10 cellular contexts compared by ENCODE assay signal in genomic region chr15:42549782-42550392, GRCh38. TPM values are rescaled to one million over a fixed set of nuclear protein-coding genes. Genes with fewer than 3 reads are reported as not detected.
DNase-seq lines count a peak whose midpoint lies in the region; ATAC-seq, FAIRE-seq and TF ChIP-seq lines count a peak whose summit lies in the region.
"Had no signal": no experiment of that assay in that cellular context is flagged by ENCODE, and none has a peak within 500 bp of the region (broad histone marks: within the 10 kb centered on the region; RNA-seq: fewer than 3 reads in every experiment).

No MANE protein-coding gene starts in this region.

- no peak overlapping the region for H2AFZ ChIP-seq in mammary epithelial cell (ENCODE audit: low read depth, low read length)

- H3K4me3 Mint-ChIP-seq in CD4-positive, CD25-positive, alpha-beta regulatory T cell: peak overlapping the region; percentile 73 to 95 (median 84)
- H3K4me3 Mint-ChIP-seq in nephron progenitor cell: peak overlapping the region; percentile 94

- TF ChIP-seq CTCF in mammary epithelial cell (conservative IDR thresholded peaks at IDR 0.05 in 1 of 2, IDR thresholded peaks at IDR 0.05 in 1 of 2; ENCODE audit: extremely low read depth in 1 of 2, insufficient read depth in 1 of 2, low read depth in 1 of 2, low read length in 2 of 2) (no peak), nephron progenitor cell (IDR thresholded peaks at IDR 0.05) (no peak), kidney (IDR thresholded peaks at IDR 0.05; ENCODE audit: borderline replicate concordance, extremely low read depth, insufficient read depth) (no peak), GM13976 (IDR thresholded peaks at IDR 0.05; ENCODE audit: borderline replicate concordance, control extremely low read depth, extremely low read depth, insufficient read depth, missing control alignments) (no peak)

- peak overlapping the region; percentile 64 for H3K4me3 ChIP-seq in CD4-positive, CD25-positive, alpha-beta regulatory T cell (ENCODE audit: low read depth, low read length)
- H3K4me3 ChIP-seq in MG63 (peak overlapping the region; percentile 85), mammary epithelial cell (replicated peaks in 1 of 3; ENCODE audit: insufficient read depth in 1 of 3, low read depth in 2 of 3, low read length in 3 of 3) (peak overlapping the region in 2 of 3 experiments; percentile 21 to 73), kidney (ENCODE audit: low read length in 2 of 2) (no peak overlapping the region)

- no peaks in the 10 kb centered on the region for H4K20me1 ChIP-seq in mammary epithelial cell (ENCODE audit: insufficient read depth, low read length)

- CTCF ChIA-PET in mammary epithelial cell (lab: Charles Lee; ENCODE audit: low non-redundant PET): no interaction called here

- no peak for FAIRE-seq in kidney (lab: Jason Lieb, UNC)
- FAIRE-seq: endometrium had no signal

- BruUV-seq in mammary epithelial cell (replicated peaks; lab: Mats Ljungman, UMichigan): no TSS peak

- intact Hi-C loops in mammary epithelial cell (cut with micrococcal nuclease) (no loop called here), kidney (cut with DNase I) (no loop called here)

- no peak for ATAC-seq in CD4-positive, CD25-positive, alpha-beta regulatory T cell (ENCODE audit: low read depth in 2 of 2)
- ATAC-seq in GM19324 (IDR thresholded peaks at IDR 0.05; ENCODE audit: low FRiP score, unreplicated experiment): no peak

- H3K79me2 ChIP-seq in mammary epithelial cell (ENCODE audit: insufficient read depth, low read length): peaks cover 92% of the 10 kb centered on the region

- no peak overlapping the region for H3K9ac ChIP-seq in mammary epithelial cell (ENCODE audit: insufficient read depth, low read length)
- no peak overlapping the region for H3K9ac ChIP-seq in kidney (ENCODE audit: low read length in 2 of 2)

- peaks cover 13% of the 10 kb centered on the region for H3K36me3 Mint-ChIP-seq in CD4-positive, CD25-positive, alpha-beta regulatory T cell
- H3K36me3 Mint-ChIP-seq in nephron progenitor cell (ENCODE audit: low read depth): peaks cover 2% of the 10 kb centered on the region

- peak overlapping the region; percentile 82 for H3K4me2 ChIP-seq in mammary epithelial cell (ENCODE audit: insufficient read depth, low read depth, low read length)

- whole genome bisulfite sequencing in mammary epithelial cell (ENCODE audit: low coverage, missing lambda C conversion rate): 93% methylated on average over 7 of the region's 11 CpGs

- peaks cover 50% of the 10 kb centered on the region for H3K4me1 ChIP-seq in CD4-positive, CD25-positive, alpha-beta regulatory T cell (ENCODE audit: control insufficient read depth, insufficient read depth, low read length, poor library complexity, severe bottlenecking)
- peaks cover 24% of the 10 kb centered on the region for H3K4me1 ChIP-seq in mammary epithelial cell (ENCODE audit: insufficient read depth, low read length)
- H3K4me1 ChIP-seq in kidney (ENCODE audit: control insufficient read depth in 1 of 2, insufficient read depth in 1 of 2, low read depth in 1 of 2, low read length in 2 of 2): peaks cover 8% of the 10 kb centered on the region in 2 donors

- no peak for DNase-seq in CD4-positive, CD25-positive, alpha-beta regulatory T cell
- DNase-seq in MG63 (no peak), mammary epithelial cell (no peak), nephron progenitor cell (no peak), kidney (no peak), GM13976 (ENCODE audit: low spot score) (no peak)
- no peak for DNase-seq in stimulated activated CD4-positive, alpha-beta T cell treated with anti-CD3 and anti-CD28 coated beads, Interleukin-4, amount 100 ng/mL, for 4 hours
- DNase-seq: NCI-H446 treated with DMSO at 0.1 percent for 48 hours had no signal

- H3K27ac ChIP-seq in CD4-positive, CD25-positive, alpha-beta regulatory T cell (ENCODE audit: insufficient read depth, low read length, poor library complexity, severe bottlenecking): no peak overlapping the region
- H3K27ac ChIP-seq in mammary epithelial cell (ENCODE audit: insufficient read depth, low read depth, low read length) (no peak overlapping the region), kidney (ENCODE audit: low read depth in 2 of 2, low read length in 2 of 2) (no peak overlapping the region)

- H3K36me3 ChIP-seq in CD4-positive, CD25-positive, alpha-beta regulatory T cell (ENCODE audit: control insufficient read depth, insufficient read depth, low read length): peaks cover under 1% of the 10 kb centered on the region
- H3K36me3 ChIP-seq in MG63: peaks cover 10% of the 10 kb centered on the region
- peaks cover 4% of the 10 kb centered on the region for H3K36me3 ChIP-seq in mammary epithelial cell (ENCODE audit: insufficient read depth, low read length)
- peaks cover 0 to 3% of the 10 kb centered on the region in 2 donors for H3K36me3 ChIP-seq in kidney (ENCODE audit: control insufficient read depth in 1 of 2, insufficient read depth in 2 of 2, low read length in 2 of 2)

- H3K4me1 Mint-ChIP-seq in CD4-positive, CD25-positive, alpha-beta regulatory T cell: peaks cover 33 to 88% (median 65%) of the 10 kb centered on the region in 4 donors
- H3K4me1 Mint-ChIP-seq in nephron progenitor cell: peaks cover 32% of the 10 kb centered on the region

- in situ Hi-C loops in mammary epithelial cell (cut with MboI; ENCODE audit: low sequenced_read_pairs in 2 of 2) (no loop called here), GM13976 (cut with MboI; ENCODE audit: low sequenced_read_pairs, unreplicated experiment) (no loop called here)

- dilution Hi-C loops in mammary epithelial cell (cut with HindIII; ENCODE audit: low sequenced_read_pairs): no loop called here

- H3K27ac Mint-ChIP-seq in CD4-positive, CD25-positive, alpha-beta regulatory T cell: peak overlapping the region; percentile 74 to 98 (median 89)
- H3K27ac Mint-ChIP-seq in nephron progenitor cell: no peak overlapping the region

- H3K27me3 Mint-ChIP-seq in CD4-positive, CD25-positive, alpha-beta regulatory T cell: peaks cover 4% of the 10 kb centered on the region
- H3K27me3 Mint-ChIP-seq in nephron progenitor cell (ENCODE audit: low read depth, poor library complexity): peaks cover 3% of the 10 kb centered on the region

- H3K9me3 ChIP-seq in CD4-positive, CD25-positive, alpha-beta regulatory T cell (ENCODE audit: control insufficient read depth in 2 of 2, low read length in 2 of 2): no peaks in the 10 kb centered on the region
- H3K9me3 ChIP-seq in MG63 (no peaks in the 10 kb centered on the region), mammary epithelial cell (replicated peaks; ENCODE audit: insufficient read depth, low read length) (no peaks in the 10 kb centered on the region), kidney (ENCODE audit: control insufficient read depth in 1 of 2, low read length in 2 of 2) (no peaks in the 10 kb centered on the region)

- H3K9me3 Mint-ChIP-seq in CD4-positive, CD25-positive, alpha-beta regulatory T cell: no peaks in the 10 kb centered on the region
- no peaks in the 10 kb centered on the region for H3K9me3 Mint-ChIP-seq in nephron progenitor cell

- H3K27me3 ChIP-seq in CD4-positive, CD25-positive, alpha-beta regulatory T cell (ENCODE audit: control insufficient read depth, insufficient read depth, low read length): no peaks in the 10 kb centered on the region
- H3K27me3 ChIP-seq in MG63 (no peaks in the 10 kb centered on the region), mammary epithelial cell (ENCODE audit: insufficient read depth, low read length) (no peaks in the 10 kb centered on the region)

RNA-seq across cellular contexts. Expression of gene HAUS2, which starts 1.2 kb away (rescaled TPM):
- total RNA-seq in CD4-positive, CD25-positive, alpha-beta regulatory T cell: 24.4 TPM
- 10 to 100 TPM; 21.0 to 33.1 (median 25.1) TPM for polyA plus RNA-seq in CD4-positive, CD25-positive, alpha-beta regulatory T cell
- total RNA-seq in MG63 (2014; rRNA removed; shearing (Covaris generic); ENCODE audit: low replicate concordance): 17.1 and 20.0 TPM in 2 replicates
- total RNA-seq in mammary epithelial cell (10 to 100 TPM; 25.3 to 34.3 TPM), kidney (17.4 TPM)
- polyA plus RNA-seq in mammary epithelial cell (23.0 TPM), kidney (ENCODE audit: insufficient read depth, low read depth, low replicate concordance) (6.6 TPM)
- 13.3 TPM for polyA minus RNA-seq in mammary epithelial cell

RNA-seq across cellular contexts. Expression of gene LRRC57, which starts 1.3 kb away (rescaled TPM):
- total RNA-seq in CD4-positive, CD25-positive, alpha-beta regulatory T cell: 36.0 TPM
- 10 to 100 TPM in 1 of 4 donors, 1 to 10 TPM in 3; 5.8 to 11.6 (median 7.3) TPM for polyA plus RNA-seq in CD4-positive, CD25-positive, alpha-beta regulatory T cell
- 5.8 and 6.1 TPM in 2 replicates for total RNA-seq in MG63 (2014; rRNA removed; shearing (Covaris generic); ENCODE audit: low replicate concordance)
- total RNA-seq in mammary epithelial cell: 10 to 100 TPM; 29.8 to 42.5 TPM
- polyA plus RNA-seq in mammary epithelial cell: 14.2 TPM
- polyA minus RNA-seq in mammary epithelial cell: 27.8 TPM
- total RNA-seq in kidney: 21.1 TPM
- polyA plus RNA-seq in kidney (ENCODE audit: insufficient read depth, low read depth, low replicate concordance): 8.6 TPM

RNA-seq across cellular contexts. Expression of gene STARD9, which starts 25.5 kb away (rescaled TPM):
- 9.8 TPM for total RNA-seq in CD4-positive, CD25-positive, alpha-beta regulatory T cell
- under 1 TPM; 0.07 to 0.24 (median 0.14) TPM for polyA plus RNA-seq in CD4-positive, CD25-positive, alpha-beta regulatory T cell
- total RNA-seq in MG63 (2014; rRNA removed; shearing (Covaris generic); ENCODE audit: low replicate concordance): 0.10 and 0.47 TPM in 2 replicates
- total RNA-seq in mammary epithelial cell: 1 to 10 TPM; 5.8 to 9.0 TPM
- polyA plus RNA-seq in mammary epithelial cell: 1.3 TPM
- polyA minus RNA-seq in mammary epithelial cell: 10.7 TPM
- total RNA-seq in kidney: 7.2 TPM
- 1.1 TPM for polyA plus RNA-seq in kidney (ENCODE audit: insufficient read depth, low read depth, low replicate concordance)

RNA-seq across cellular contexts. Expression of gene SNAP23, which starts 54.5 kb away (rescaled TPM):
- 54.0 TPM for total RNA-seq in CD4-positive, CD25-positive, alpha-beta regulatory T cell
- 10 to 100 TPM; 67.2 to 86.5 (median 75.8) TPM for polyA plus RNA-seq in CD4-positive, CD25-positive, alpha-beta regulatory T cell
- total RNA-seq in MG63 (2014; rRNA removed; shearing (Covaris generic); ENCODE audit: low replicate concordance): 49.3 and 52.1 TPM in 2 replicates
- total RNA-seq in mammary epithelial cell (10 to 100 TPM; 40.0 to 45.7 TPM), kidney (55.0 TPM)
- polyA plus RNA-seq in mammary epithelial cell (21.7 TPM), kidney (ENCODE audit: insufficient read depth, low read depth, low replicate concordance) (34.1 TPM)
- 28.0 TPM for polyA minus RNA-seq in mammary epithelial cell

RNA-seq across cellular contexts. Expression of gene ZNF106, which starts 58.9 kb away (rescaled TPM):
- 47.5 TPM for total RNA-seq in CD4-positive, CD25-positive, alpha-beta regulatory T cell
- polyA plus RNA-seq in CD4-positive, CD25-positive, alpha-beta regulatory T cell: 10 to 100 TPM; 31.0 to 36.5 (median 34.6) TPM
- total RNA-seq in MG63 (2014; rRNA removed; shearing (Covaris generic); ENCODE audit: low replicate concordance): 22.6 and 26.7 TPM in 2 replicates
- total RNA-seq in mammary epithelial cell (10 to 100 TPM; 48.7 to 56.3 TPM), kidney (52.0 TPM)
- polyA plus RNA-seq in mammary epithelial cell (13.0 TPM), kidney (ENCODE audit: insufficient read depth, low read depth, low replicate concordance) (7.2 TPM)
- polyA minus RNA-seq in mammary epithelial cell: 67.6 TPM

Comparison
In these comparisons a context has a peak if more than half of its experiments do, and no peak if none do; other contexts are left out.
1. H3K4me3 ChIP-seq: peak in CD4-positive, CD25-positive, alpha-beta regulatory T cell (single experiment), MG63 (single experiment) and mammary epithelial cell (2 of 3); none in kidney (0 of 2).